In genomic region chr15:40594429-40594836, GRCh38 we compare ENCODE assay signal across 7 cellular contexts. TPM values are rescaled to one million over a fixed set of nuclear protein-coding genes. Genes with fewer than 3 reads are reported as not detected.
DNase-seq lines count a peak whose midpoint lies in the region; ATAC-seq and TF ChIP-seq lines count a peak whose summit lies in the region.

No MANE protein-coding gene starts in this region.

- H3K36me3 ChIP-seq in subcutaneous abdominal adipose tissue (ENCODE audit: control insufficient read depth in 5 of 5, insufficient read depth in 5 of 5, low read length in 5 of 5) = no peaks in the 10 kb centered on the region

- no peaks in the 10 kb centered on the region for H3K9me3 ChIP-seq in subcutaneous abdominal adipose tissue (ENCODE audit: control insufficient read depth in 5 of 5, low read length in 5 of 5)

- H3K4me3 ChIP-seq in subcutaneous abdominal adipose tissue (ENCODE audit: low read depth in 1 of 5, low read length in 5 of 5) = peak overlapping the region; percentile 75 to 92 (median 89)

- H3K27ac ChIP-seq in subcutaneous abdominal adipose tissue (ENCODE audit: low read depth, low read length) = peak overlapping the region; percentile 80

- POLR2A ChIA-PET in MCF 10A (lab: Yijun Ruan, JAX) = interaction anchor here (1.0 to 3.1 kb wide), 9 partner anchors 13 to 662 kb away, joined by 3 to 20 read pairs (median 5); partner anchors contain the start of genes CCDC32, RAD51 and RPUSD2

- BruUV-seq in MCF 10A (replicated peaks; lab: Mats Ljungman, UMichigan) = no TSS peak

- H3K9ac ChIP-seq in subcutaneous abdominal adipose tissue (ENCODE audit: low read length in 5 of 5) = peak overlapping the region in 4 of 5 donors; percentile 83 to 91 (median 86)

- no peak for TF ChIP-seq CTCF in MCF 10A (IDR thresholded peaks at IDR 0.05; ENCODE audit: unreplicated experiment)

- no peaks in the 10 kb centered on the region for H3K27me3 ChIP-seq in subcutaneous abdominal adipose tissue (ENCODE audit: control insufficient read depth in 5 of 5, insufficient read depth in 4 of 5, low read length in 5 of 5)

- peaks cover 2 to 16% (median 11%) of the 10 kb centered on the region in 5 donors for H3K4me1 ChIP-seq in subcutaneous abdominal adipose tissue (ENCODE audit: control insufficient read depth in 5 of 5, insufficient read depth in 5 of 5, low read length in 5 of 5)

- H3K4me1 Mint-ChIP-seq in MCF 10A (ENCODE audit: insufficient read depth, unreplicated experiment) = peaks cover 11% of the 10 kb centered on the region

- ATAC-seq in GM19372 (IDR thresholded peaks at IDR 0.05; ENCODE audit: low read depth, unreplicated experiment) (peak; percentile 36), HG03342 (IDR thresholded peaks at IDR 0.05; ENCODE audit: unreplicated experiment) (peak; percentile 46)

- CTCF ChIA-PET in MCF 10A (lab: Yijun Ruan, JAX) = interaction anchor here (0.7 to 0.9 kb wide), 2 partner anchors 142 to 188 kb away, joined by 3 read pairs; no protein-coding TSS in a partner anchor

- no peaks in the 10 kb centered on the region for H3K27me3 Mint-ChIP-seq in MCF 10A (ENCODE audit: insufficient read depth, unreplicated experiment)

- intact Hi-C loops in MCF 10A (cut with micrococcal nuclease) = loop anchor here (2.0 to 10.0 kb wide), 4 partner anchors 30 to 300 kb away; partner anchors contain the start of genes C15orf62, CCDC32, GCHFR and VPS18

- peak overlapping the region; percentile 100 for H3K27ac Mint-ChIP-seq in MCF 10A (ENCODE audit: low read depth, unreplicated experiment)

- no peaks in the 10 kb centered on the region for H3K9me3 Mint-ChIP-seq in MCF 10A (ENCODE audit: unreplicated experiment)

- H3K36me3 Mint-ChIP-seq in MCF 10A (ENCODE audit: insufficient read depth, unreplicated experiment) = peaks cover 7% of the 10 kb centered on the region

- DNase-seq in ELR (ENCODE audit: low read depth) = peak; percentile 69
- DNase-seq in NOMO-1 treated with dmso at 0.1 percent for 144 hours (lab: John Stamatoyannopoulos, UW; ENCODE audit: unreplicated experiment) = peak; percentile 59
- DNase-seq in MCF 10A (ENCODE audit: unreplicated experiment) = peak; percentile 75
- DNase-seq in kidney glomerular epithelial cell (lab: John Stamatoyannopoulos, UW) = peak; percentile 55

- peak overlapping the region; percentile 89 for H3K4me3 Mint-ChIP-seq in MCF 10A (ENCODE audit: unreplicated experiment)

RNA-seq across cellular contexts. Expression of gene KNL1, which starts 0.4 kb away (rescaled TPM):
- 7.9 and 11.4 TPM in 2 replicates for total RNA-seq in MCF 10A (2022)

RNA-seq across cellular contexts. Expression of gene RPUSD2, which starts 25.3 kb away (rescaled TPM):
- 13.4 and 13.9 TPM in 2 replicates for total RNA-seq in MCF 10A (2022)

RNA-seq across cellular contexts. Expression of gene CCDC32, which starts 29.6 kb away (rescaled TPM):
- 17.9 and 18.1 TPM in 2 replicates for total RNA-seq in MCF 10A (2022)

Comparison
In these comparisons a context has a peak if more than half of its experiments do, and no peak if none do; other contexts are left out.
1. Peak in every context shown above with its lines: DNase-seq, ATAC-seq, H3K4me3 ChIP-seq and H3K27ac ChIP-seq.